ENCODE assay signal across 1 cellular context in the genomic region with DNA sequence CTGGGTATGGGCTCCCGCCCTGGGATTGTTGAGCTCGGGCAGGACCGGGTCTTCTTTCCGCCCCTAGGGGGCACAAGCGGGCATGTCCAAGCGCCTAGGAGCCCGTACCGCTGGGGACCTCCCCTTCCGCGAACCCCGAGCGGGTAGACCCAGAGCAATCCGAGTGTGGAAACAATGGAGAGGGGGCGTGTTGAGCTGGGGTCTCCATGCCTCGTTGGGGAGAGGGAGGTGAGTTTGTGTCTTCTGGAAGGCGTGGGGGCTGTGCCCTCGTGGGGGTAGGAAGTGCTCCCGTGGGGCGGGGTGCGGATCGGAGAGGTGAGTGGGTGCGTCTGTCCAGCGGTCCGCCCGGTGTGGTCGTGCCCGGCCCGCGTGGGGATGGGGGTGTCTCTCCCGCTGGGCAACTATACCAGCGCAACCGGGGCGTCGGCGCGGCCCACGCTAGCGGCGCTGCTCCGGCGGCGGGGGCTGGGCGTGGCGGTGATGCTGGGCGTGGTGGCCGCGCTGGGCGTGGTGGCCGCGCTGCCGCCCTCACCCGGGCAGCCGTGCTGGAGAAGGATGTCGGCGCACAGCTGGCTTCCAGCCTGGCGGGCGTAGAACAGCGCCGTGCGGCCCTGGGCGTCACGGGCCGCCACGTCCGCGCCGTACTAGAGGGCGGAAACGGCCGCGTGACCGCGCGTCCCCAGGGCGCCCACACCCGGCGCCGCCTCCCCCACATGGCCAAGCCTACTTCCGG.
TF ChIP-seq lines count a peak whose summit lies in the region.

No MANE protein-coding gene starts in this region.

TF ChIP-seq in HepG2, 621 proteins besides CTCF, POLR2A, EP300 and RAD21 (continued from another document and continues in another):
- TF ChIP-seq, protein P1, sequence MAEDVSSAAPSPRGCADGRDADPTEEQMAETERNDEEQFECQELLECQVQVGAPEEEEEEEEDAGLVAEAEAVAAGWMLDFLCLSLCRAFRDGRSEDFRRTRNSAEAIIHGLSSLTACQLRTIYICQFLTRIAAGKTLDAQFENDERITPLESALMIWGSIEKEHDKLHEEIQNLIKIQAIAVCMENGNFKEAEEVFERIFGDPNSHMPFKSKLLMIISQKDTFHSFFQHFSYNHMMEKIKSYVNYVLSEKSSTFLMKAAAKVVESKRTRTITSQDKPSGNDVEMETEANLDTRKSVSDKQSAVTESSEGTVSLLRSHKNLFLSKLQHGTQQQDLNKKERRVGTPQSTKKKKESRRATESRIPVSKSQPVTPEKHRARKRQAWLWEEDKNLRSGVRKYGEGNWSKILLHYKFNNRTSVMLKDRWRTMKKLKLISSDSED (CRISPR knock-in tag; IDR thresholded peaks at IDR 0.05) = no peak
- TF ChIP-seq MIER2 (CRISPR knock-in tag; IDR thresholded peaks at IDR 0.05) = peak; percentile 52; the same call in 1 of the 2 replicates
- TF ChIP-seq ZNF3 (CRISPR knock-in tag; IDR thresholded peaks at IDR 0.05) = no peak
- TF ChIP-seq, protein P2, sequence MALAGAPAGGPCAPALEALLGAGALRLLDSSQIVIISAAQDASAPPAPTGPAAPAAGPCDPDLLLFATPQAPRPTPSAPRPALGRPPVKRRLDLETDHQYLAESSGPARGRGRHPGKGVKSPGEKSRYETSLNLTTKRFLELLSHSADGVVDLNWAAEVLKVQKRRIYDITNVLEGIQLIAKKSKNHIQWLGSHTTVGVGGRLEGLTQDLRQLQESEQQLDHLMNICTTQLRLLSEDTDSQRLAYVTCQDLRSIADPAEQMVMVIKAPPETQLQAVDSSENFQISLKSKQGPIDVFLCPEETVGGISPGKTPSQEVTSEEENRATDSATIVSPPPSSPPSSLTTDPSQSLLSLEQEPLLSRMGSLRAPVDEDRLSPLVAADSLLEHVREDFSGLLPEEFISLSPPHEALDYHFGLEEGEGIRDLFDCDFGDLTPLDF (CRISPR knock-in tag; IDR thresholded peaks at IDR 0.05) = no peak
- TF ChIP-seq, protein P3, sequence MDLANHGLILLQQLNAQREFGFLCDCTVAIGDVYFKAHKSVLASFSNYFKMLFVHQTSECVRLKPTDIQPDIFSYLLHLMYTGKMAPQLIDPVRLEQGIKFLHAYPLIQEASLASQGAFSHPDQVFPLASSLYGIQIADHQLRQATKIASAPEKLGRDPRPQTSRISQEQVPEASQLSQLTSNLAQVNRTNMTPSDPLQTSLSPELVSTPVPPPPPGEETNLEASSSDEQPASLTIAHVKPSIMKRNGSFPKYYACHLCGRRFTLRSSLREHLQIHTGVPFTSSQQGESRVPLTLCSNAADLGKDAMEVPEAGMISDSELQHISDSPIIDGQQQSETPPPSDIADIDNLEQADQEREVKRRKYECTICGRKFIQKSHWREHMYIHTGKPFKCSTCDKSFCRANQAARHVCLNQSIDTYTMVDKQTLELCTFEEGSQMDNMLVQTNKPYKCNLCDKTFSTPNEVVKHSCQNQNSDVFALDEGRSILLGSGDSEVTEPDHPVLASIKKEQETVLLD (CRISPR knock-in tag; IDR thresholded peaks at IDR 0.05; ENCODE audit: low read depth) = 0 out of 2 replicates have a peak, but pooled peaks have one; percentile 11
- no peak for TF ChIP-seq CREB1 (IDR thresholded peaks at IDR 0.05)
- TF ChIP-seq CREB1 (CRISPR knock-in tag; IDR thresholded peaks at IDR 0.05) = no peak
- TF ChIP-seq NONO (IDR thresholded peaks at IDR 0.05) = no peak
- peak; percentile 48; the same call in 1 of the 2 replicates for TF ChIP-seq NONO (CRISPR knock-in tag; conservative IDR thresholded peaks at IDR 0.05)
- TF ChIP-seq ZBTB7A (CRISPR knock-in tag; IDR thresholded peaks at IDR 0.05) = peak; percentile 65; the same call in 1 of the 2 replicates
- no peak for TF ChIP-seq ATF7-NPFF (CRISPR knock-in tag; IDR thresholded peaks at IDR 0.05; ENCODE audit: low read depth)
- no peak for TF ChIP-seq ZNF550 (CRISPR knock-in tag; IDR thresholded peaks at IDR 0.05; ENCODE audit: borderline replicate concordance)
- TF ChIP-seq RBM22 (optimal IDR thresholded peaks at IDR 0.05; ENCODE audit: low read length) = no peak
- TF ChIP-seq RBFOX2 (IDR thresholded peaks at IDR 0.05; ENCODE audit: low read depth, low read length) = peak; percentile 40; the same call in 1 of the 2 replicates
- TF ChIP-seq, protein P4, sequence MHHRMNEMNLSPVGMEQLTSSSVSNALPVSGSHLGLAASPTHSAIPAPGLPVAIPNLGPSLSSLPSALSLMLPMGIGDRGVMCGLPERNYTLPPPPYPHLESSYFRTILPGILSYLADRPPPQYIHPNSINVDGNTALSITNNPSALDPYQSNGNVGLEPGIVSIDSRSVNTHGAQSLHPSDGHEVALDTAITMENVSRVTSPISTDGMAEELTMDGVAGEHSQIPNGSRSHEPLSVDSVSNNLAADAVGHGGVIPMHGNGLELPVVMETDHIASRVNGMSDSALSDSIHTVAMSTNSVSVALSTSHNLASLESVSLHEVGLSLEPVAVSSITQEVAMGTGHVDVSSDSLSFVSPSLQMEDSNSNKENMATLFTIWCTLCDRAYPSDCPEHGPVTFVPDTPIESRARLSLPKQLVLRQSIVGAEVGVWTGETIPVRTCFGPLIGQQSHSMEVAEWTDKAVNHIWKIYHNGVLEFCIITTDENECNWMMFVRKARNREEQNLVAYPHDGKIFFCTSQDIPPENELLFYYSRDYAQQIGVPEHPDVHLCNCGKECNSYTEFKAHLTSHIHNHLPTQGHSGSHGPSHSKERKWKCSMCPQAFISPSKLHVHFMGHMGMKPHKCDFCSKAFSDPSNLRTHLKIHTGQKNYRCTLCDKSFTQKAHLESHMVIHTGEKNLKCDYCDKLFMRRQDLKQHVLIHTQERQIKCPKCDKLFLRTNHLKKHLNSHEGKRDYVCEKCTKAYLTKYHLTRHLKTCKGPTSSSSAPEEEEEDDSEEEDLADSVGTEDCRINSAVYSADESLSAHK (CRISPR knock-in tag; IDR thresholded peaks at IDR 0.05; ENCODE audit: borderline replicate concordance) = no peak
- no peak for TF ChIP-seq ZNF607 (CRISPR knock-in tag; IDR thresholded peaks at IDR 0.05; ENCODE audit: borderline replicate concordance)
- no peak for TF ChIP-seq ZNF138 (CRISPR knock-in tag; IDR thresholded peaks at IDR 0.05; ENCODE audit: low read depth)
- TF ChIP-seq NCOA1 (CRISPR knock-in tag; IDR thresholded peaks at IDR 0.05) = no peak
- no peak for TF ChIP-seq ZBTB3 (CRISPR knock-in tag; IDR thresholded peaks at IDR 0.05; ENCODE audit: borderline replicate concordance, low read depth)
- TF ChIP-seq ZKSCAN5 (CRISPR knock-in tag; IDR thresholded peaks at IDR 0.05) = no peak
- TF ChIP-seq ZBTB7B (CRISPR knock-in tag; IDR thresholded peaks at IDR 0.05) = peak; percentile 52; the same call in 1 of the 2 replicates
- TF ChIP-seq XBP1 (CRISPR knock-in tag; IDR thresholded peaks at IDR 0.05) = no peak
- TF ChIP-seq MYC (CRISPR knock-in tag; IDR thresholded peaks at IDR 0.05; ENCODE audit: borderline replicate concordance) = peak; percentile 51; the same call in 1 of the 2 replicates
- TF ChIP-seq DNMT1 (CRISPR knock-in tag; IDR thresholded peaks at IDR 0.05) = 0 out of 2 replicates have a peak, but pooled peaks have one; percentile 24
- 0 out of 2 replicates have a peak, but pooled peaks have one; percentile 19 for TF ChIP-seq ZNF207 (IDR thresholded peaks at IDR 0.05; ENCODE audit: borderline replicate concordance)
- TF ChIP-seq SMAD3 (CRISPR knock-in tag; IDR thresholded peaks at IDR 0.05) = 0 out of 2 replicates have a peak, but pooled peaks have one; percentile 25
- TF ChIP-seq TCF7L2 (IDR thresholded peaks at IDR 0.05; ENCODE audit: low read depth, low read length) = no peak
- TF ChIP-seq FOSL1 (CRISPR knock-in tag; IDR thresholded peaks at IDR 0.05; ENCODE audit: borderline replicate concordance) = no peak
- TF ChIP-seq STAG1 (CRISPR knock-in tag; IDR thresholded peaks at IDR 0.05) = peak; percentile 59
- TF ChIP-seq, protein P5, sequence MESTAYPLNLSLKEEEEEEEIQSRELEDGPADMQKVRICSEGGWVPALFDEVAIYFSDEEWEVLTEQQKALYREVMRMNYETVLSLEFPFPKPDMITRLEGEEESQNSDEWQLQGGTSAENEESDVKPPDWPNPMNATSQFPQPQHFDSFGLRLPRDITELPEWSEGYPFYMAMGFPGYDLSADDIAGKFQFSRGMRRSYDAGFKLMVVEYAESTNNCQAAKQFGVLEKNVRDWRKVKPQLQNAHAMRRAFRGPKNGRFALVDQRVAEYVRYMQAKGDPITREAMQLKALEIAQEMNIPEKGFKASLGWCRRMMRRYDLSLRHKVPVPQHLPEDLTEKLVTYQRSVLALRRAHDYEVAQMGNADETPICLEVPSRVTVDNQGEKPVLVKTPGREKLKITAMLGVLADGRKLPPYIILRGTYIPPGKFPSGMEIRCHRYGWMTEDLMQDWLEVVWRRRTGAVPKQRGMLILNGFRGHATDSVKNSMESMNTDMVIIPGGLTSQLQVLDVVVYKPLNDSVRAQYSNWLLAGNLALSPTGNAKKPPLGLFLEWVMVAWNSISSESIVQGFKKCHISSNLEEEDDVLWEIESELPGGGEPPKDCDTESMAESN (CRISPR knock-in tag; conservative IDR thresholded peaks at IDR 0.05) = 0 out of 2 replicates have a peak, but pooled peaks have one; percentile 58
- TF ChIP-seq, protein P6, sequence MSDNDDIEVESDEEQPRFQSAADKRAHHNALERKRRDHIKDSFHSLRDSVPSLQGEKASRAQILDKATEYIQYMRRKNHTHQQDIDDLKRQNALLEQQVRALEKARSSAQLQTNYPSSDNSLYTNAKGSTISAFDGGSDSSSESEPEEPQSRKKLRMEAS (IDR thresholded peaks at IDR 0.05) = peak; percentile 68
- no peak for TF ChIP-seq ZNF678 (CRISPR knock-in tag; IDR thresholded peaks at IDR 0.05)
- TF ChIP-seq ZNF382 (CRISPR knock-in tag; IDR thresholded peaks at IDR 0.05; ENCODE audit: borderline replicate concordance) = no peak
- no peak for TF ChIP-seq ZNF850 (CRISPR knock-in tag; conservative IDR thresholded peaks at IDR 0.05)
- TF ChIP-seq, protein P7, sequence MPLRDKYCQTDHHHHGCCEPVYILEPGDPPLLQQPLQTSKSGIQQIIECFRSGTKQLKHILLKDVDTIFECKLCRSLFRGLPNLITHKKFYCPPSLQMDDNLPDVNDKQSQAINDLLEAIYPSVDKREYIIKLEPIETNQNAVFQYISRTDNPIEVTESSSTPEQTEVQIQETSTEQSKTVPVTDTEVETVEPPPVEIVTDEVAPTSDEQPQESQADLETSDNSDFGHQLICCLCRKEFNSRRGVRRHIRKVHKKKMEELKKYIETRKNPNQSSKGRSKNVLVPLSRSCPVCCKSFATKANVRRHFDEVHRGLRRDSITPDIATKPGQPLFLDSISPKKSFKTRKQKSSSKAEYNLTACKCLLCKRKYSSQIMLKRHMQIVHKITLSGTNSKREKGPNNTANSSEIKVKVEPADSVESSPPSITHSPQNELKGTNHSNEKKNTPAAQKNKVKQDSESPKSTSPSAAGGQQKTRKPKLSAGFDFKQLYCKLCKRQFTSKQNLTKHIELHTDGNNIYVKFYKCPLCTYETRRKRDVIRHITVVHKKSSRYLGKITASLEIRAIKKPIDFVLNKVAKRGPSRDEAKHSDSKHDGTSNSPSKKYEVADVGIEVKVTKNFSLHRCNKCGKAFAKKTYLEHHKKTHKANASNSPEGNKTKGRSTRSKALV (CRISPR knock-in tag; IDR thresholded peaks at IDR 0.05) = peak; percentile 40; the same call in 1 of the 2 replicates
- TF ChIP-seq, protein P8, sequence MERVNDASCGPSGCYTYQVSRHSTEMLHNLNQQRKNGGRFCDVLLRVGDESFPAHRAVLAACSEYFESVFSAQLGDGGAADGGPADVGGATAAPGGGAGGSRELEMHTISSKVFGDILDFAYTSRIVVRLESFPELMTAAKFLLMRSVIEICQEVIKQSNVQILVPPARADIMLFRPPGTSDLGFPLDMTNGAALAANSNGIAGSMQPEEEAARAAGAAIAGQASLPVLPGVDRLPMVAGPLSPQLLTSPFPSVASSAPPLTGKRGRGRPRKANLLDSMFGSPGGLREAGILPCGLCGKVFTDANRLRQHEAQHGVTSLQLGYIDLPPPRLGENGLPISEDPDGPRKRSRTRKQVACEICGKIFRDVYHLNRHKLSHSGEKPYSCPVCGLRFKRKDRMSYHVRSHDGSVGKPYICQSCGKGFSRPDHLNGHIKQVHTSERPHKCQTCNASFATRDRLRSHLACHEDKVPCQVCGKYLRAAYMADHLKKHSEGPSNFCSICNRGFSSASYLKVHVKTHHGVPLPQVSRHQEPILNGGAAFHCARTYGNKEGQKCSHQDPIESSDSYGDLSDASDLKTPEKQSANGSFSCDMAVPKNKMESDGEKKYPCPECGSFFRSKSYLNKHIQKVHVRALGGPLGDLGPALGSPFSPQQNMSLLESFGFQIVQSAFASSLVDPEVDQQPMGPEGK (CRISPR knock-in tag; IDR thresholded peaks at IDR 0.05) = peak; percentile 62
- TF ChIP-seq, protein P9, sequence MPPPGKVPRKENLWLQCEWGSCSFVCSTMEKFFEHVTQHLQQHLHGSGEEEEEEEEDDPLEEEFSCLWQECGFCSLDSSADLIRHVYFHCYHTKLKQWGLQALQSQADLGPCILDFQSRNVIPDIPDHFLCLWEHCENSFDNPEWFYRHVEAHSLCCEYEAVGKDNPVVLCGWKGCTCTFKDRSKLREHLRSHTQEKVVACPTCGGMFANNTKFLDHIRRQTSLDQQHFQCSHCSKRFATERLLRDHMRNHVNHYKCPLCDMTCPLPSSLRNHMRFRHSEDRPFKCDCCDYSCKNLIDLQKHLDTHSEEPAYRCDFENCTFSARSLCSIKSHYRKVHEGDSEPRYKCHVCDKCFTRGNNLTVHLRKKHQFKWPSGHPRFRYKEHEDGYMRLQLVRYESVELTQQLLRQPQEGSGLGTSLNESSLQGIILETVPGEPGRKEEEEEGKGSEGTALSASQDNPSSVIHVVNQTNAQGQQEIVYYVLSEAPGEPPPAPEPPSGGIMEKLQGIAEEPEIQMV (CRISPR knock-in tag; IDR thresholded peaks at IDR 0.05; ENCODE audit: low read depth) = 0 out of 2 replicates have a peak, but pooled peaks have one; percentile 34
- peak; percentile 47; the same call in 1 of the 2 replicates for TF ChIP-seq ZMYM4 (CRISPR knock-in tag; IDR thresholded peaks at IDR 0.05)
- peak; percentile 33 for TF ChIP-seq AGO2 (optimal IDR thresholded peaks at IDR 0.05; ENCODE audit: low read depth, low read length)
- 0 out of 2 replicates have a peak, but pooled peaks have one; percentile 23 for TF ChIP-seq ZNF709 (CRISPR knock-in tag; IDR thresholded peaks at IDR 0.05)
- TF ChIP-seq, protein P10, sequence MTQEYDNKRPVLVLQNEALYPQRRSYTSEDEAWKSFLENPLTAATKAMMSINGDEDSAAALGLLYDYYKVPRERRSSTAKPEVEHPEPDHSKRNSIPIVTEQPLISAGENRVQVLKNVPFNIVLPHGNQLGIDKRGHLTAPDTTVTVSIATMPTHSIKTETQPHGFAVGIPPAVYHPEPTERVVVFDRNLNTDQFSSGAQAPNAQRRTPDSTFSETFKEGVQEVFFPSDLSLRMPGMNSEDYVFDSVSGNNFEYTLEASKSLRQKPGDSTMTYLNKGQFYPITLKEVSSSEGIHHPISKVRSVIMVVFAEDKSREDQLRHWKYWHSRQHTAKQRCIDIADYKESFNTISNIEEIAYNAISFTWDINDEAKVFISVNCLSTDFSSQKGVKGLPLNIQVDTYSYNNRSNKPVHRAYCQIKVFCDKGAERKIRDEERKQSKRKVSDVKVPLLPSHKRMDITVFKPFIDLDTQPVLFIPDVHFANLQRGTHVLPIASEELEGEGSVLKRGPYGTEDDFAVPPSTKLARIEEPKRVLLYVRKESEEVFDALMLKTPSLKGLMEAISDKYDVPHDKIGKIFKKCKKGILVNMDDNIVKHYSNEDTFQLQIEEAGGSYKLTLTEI (CRISPR knock-in tag; conservative IDR thresholded peaks at IDR 0.05) = no peak
- no peak; the same call in 1 of the 2 replicates for TF ChIP-seq ERF (CRISPR knock-in tag; IDR thresholded peaks at IDR 0.05)
- no peak for TF ChIP-seq SNAI1 (CRISPR knock-in tag; IDR thresholded peaks at IDR 0.05; ENCODE audit: borderline replicate concordance)
- no peak for TF ChIP-seq ZNF232 (CRISPR knock-in tag; IDR thresholded peaks at IDR 0.05; ENCODE audit: borderline replicate concordance)
- 0 out of 2 replicates have a peak, but pooled peaks have one; percentile 31 for TF ChIP-seq ISL2 (CRISPR knock-in tag; IDR thresholded peaks at IDR 0.05)
- no peak for TF ChIP-seq TBP (CRISPR knock-in tag; IDR thresholded peaks at IDR 0.05)
